In the genomic region with DNA sequence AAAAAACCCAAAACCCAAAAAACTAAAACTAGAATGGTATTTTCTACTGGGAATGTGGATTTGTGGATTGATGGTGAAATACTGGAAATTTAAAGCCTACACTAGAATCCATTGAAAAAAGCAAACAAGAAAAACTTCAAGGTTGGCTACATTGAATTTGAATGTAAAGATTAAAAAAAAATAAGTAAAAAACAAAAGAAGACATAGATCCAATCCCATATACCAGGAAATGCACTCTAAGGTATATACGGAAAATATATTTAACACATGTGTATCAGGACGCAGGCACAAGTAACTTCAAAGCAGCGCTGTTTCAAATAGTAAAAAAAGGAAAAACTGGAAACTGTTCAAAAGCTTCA, we compare ENCODE assay signal across 8 cellular contexts. TPM values are rescaled to one million over a fixed set of nuclear protein-coding genes. Genes with fewer than 3 reads are reported as not detected.
DNase-seq lines count a peak whose midpoint lies in the region; ATAC-seq and TF ChIP-seq lines count a peak whose summit lies in the region.

No MANE protein-coding gene starts in this region.

- CTCF ChIA-PET in HCT116 (lab: Charles Lee), result no interaction called here
- CTCF ChIA-PET in activated CD4-positive, alpha-beta memory T cell treated with anti-CD3 and anti-CD28 coated beads for 36 hours (lab: Charles Lee), result interaction anchor here (4.2 kb wide), 1 partner anchor 20 kb away, joined by 24 read pairs; the partner anchor contains the start of gene RP9

- peak overlapping the region; percentile 64 for H3K27ac ChIP-seq in HCT116 (ENCODE audit: low read depth, low read length)
- H3K27ac ChIP-seq in hepatocyte, result peak overlapping the region; percentile 73
- peak overlapping the region; percentile 14 to 88 (median 81) for H3K27ac ChIP-seq in skin epidermis

- peaks cover 16% of the 10 kb centered on the region for H3K4me1 Mint-ChIP-seq in activated CD4-positive, alpha-beta memory T cell treated with anti-CD3 and anti-CD28 coated beads for 36 hours (ENCODE audit: low read depth)

- H3K36me3 ChIP-seq in HCT116 (ENCODE audit: control insufficient read depth in 1 of 2, insufficient read depth in 2 of 2, low read length in 2 of 2) (no peaks in the 10 kb centered on the region), hepatocyte (replicated peaks; ENCODE audit: insufficient read depth, low read depth) (no peaks in the 10 kb centered on the region)

- H3K9me2 ChIP-seq in HCT116 (ENCODE audit: insufficient read depth), result no peaks in the 10 kb centered on the region
- no peaks in the 10 kb centered on the region for H3K9me2 ChIP-seq in hepatocyte (replicated peaks; ENCODE audit: insufficient read depth)

- WGBS in hepatocyte (ENCODE audit: low lambda C conversion rate, missing lambda C conversion rate), result 3% methylated on average over 3 of the region's 3 CpGs

- TF ChIP-seq POLR2A in HCT116 (IDR thresholded peaks at IDR 0.05; ENCODE audit: borderline replicate concordance, extremely low read depth, insufficient read depth, insufficient read length), result no peak

- H3K4me3 Mint-ChIP-seq in activated CD4-positive, alpha-beta memory T cell treated with anti-CD3 and anti-CD28 coated beads for 36 hours, result peak overlapping the region; percentile 96

- POLR2A ChIA-PET in HCT116 (lab: Charles Lee), result no interaction called here
- POLR2A ChIA-PET in activated CD4-positive, alpha-beta memory T cell treated with anti-CD3 and anti-CD28 coated beads for 36 hours (lab: Charles Lee), result no interaction called here

- H3K4me3 ChIP-seq in HCT116 (replicated peaks in 1 of 2; ENCODE audit: low read depth in 1 of 2, low read length in 2 of 2), result peak overlapping the region; percentile 80 to 81
- H3K4me3 ChIP-seq in hepatocyte, result peak overlapping the region; percentile 66
- peak overlapping the region; percentile 40 to 78 (median 73) for H3K4me3 ChIP-seq in skin epidermis

- H3K4me2 ChIP-seq in HCT116 (ENCODE audit: low read length) (peak overlapping the region; percentile 94), hepatocyte (peak overlapping the region; percentile 72)

- DNase-seq in HCT116 (ENCODE audit: low read depth, low spot score) (no peak), hepatocyte (ENCODE audit: low spot score) (no peak), foreskin melanocyte (no peak), medulla oblongata (ENCODE audit: extremely low spot score) (no peak), anterior cingulate cortex (lab: John Stamatoyannopoulos, UW) (no peak)
- DNase-seq in activated CD4-positive, alpha-beta memory T cell treated with anti-CD3 and anti-CD28 coated beads for 36 hours, result no peak

- no peak for ATAC-seq in HCT116
- ATAC-seq in GM18867 (IDR thresholded peaks at IDR 0.05; ENCODE audit: unreplicated experiment), result no peak

- H3K9me3 Mint-ChIP-seq in activated CD4-positive, alpha-beta memory T cell treated with anti-CD3 and anti-CD28 coated beads for 36 hours, result peaks cover under 1% of the 10 kb centered on the region

- H3K36me3 Mint-ChIP-seq in activated CD4-positive, alpha-beta memory T cell treated with anti-CD3 and anti-CD28 coated beads for 36 hours, result peaks cover 3% of the 10 kb centered on the region

- no peaks in the 10 kb centered on the region for H3K27me3 ChIP-seq in HCT116 (ENCODE audit: insufficient read depth, low read length)
- no peaks in the 10 kb centered on the region for H3K27me3 ChIP-seq in hepatocyte

- peak overlapping the region; percentile 88 for H2AFZ ChIP-seq in HCT116 (ENCODE audit: low read depth, low read length, poor library complexity, severe bottlenecking)
- H2AFZ ChIP-seq in hepatocyte, result peak overlapping the region; percentile 76

- no peaks in the 10 kb centered on the region for H3K27me3 Mint-ChIP-seq in activated CD4-positive, alpha-beta memory T cell treated with anti-CD3 and anti-CD28 coated beads for 36 hours

- H3K9ac ChIP-seq in HCT116 (ENCODE audit: low read length), result peak overlapping the region; percentile 61

- H3K9me3 ChIP-seq in HCT116 (ENCODE audit: control insufficient read depth in 1 of 2, insufficient read depth in 1 of 2, low read depth in 1 of 2, low read length in 2 of 2) (no peaks in the 10 kb centered on the region), hepatocyte (ENCODE audit: low read depth) (no peaks in the 10 kb centered on the region)

- TSS peak; percentile 97 for BruUV-seq in HCT116 (replicated peaks; lab: Mats Ljungman, UMichigan)

- H4K20me1 ChIP-seq in HCT116 (ENCODE audit: insufficient read depth), result no peaks in the 10 kb centered on the region
- no peaks in the 10 kb centered on the region for H4K20me1 ChIP-seq in hepatocyte (ENCODE audit: insufficient read depth, poor library complexity, severe bottlenecking)

- RAD21 ChIA-PET in HCT116 (lab: Charles Lee; ENCODE audit: low non-redundant PET in 1 of 2, low total read pairs in 2 of 2, uncharacterized antibody in 2 of 2, unreplicated experiment in 2 of 2), result no interaction called here

- H3K27ac Mint-ChIP-seq in activated CD4-positive, alpha-beta memory T cell treated with anti-CD3 and anti-CD28 coated beads for 36 hours, result peak overlapping the region; percentile 78

- TF ChIP-seq CTCF in HCT116 (IDR thresholded peaks at IDR 0.05 in 2 of 3, conservative IDR thresholded peaks at IDR 0.05 in 1 of 3; ENCODE audit: borderline replicate concordance in 1 of 3, insufficient read depth in 1 of 3, low read depth in 2 of 3, low read length in 2 of 3) (no peak), hepatocyte (IDR thresholded peaks at IDR 0.05; ENCODE audit: poor library complexity) (no peak)

- TF ChIP-seq RAD21 in HCT116 (IDR thresholded peaks at IDR 0.05; ENCODE audit: low read depth), result no peak

- H3K79me2 ChIP-seq in HCT116 (ENCODE audit: insufficient read depth, low read length) (no peaks in the 10 kb centered on the region), hepatocyte (peaks cover 19% of the 10 kb centered on the region)

- H3K4me1 ChIP-seq in HCT116 (ENCODE audit: control insufficient read depth in 1 of 2, insufficient read depth in 2 of 2, low read length in 2 of 2), result peaks cover 8 to 11% of the 10 kb centered on the region in 2 experiments; a peak in 3 of 4 replicates
- H3K4me1 ChIP-seq in hepatocyte (ENCODE audit: insufficient read depth), result peaks cover 5% of the 10 kb centered on the region

- intact Hi-C loops in HCT116 (cut with micrococcal nuclease), result no loop called here
- intact Hi-C loops in activated CD4-positive, alpha-beta memory T cell treated with anti-CD3 and anti-CD28 coated beads for 36 hours (cut with micrococcal nuclease), result loop anchor here (5.0 kb wide), 1 partner anchor 636 kb away; the partner anchor contains the start of gene LSM5

TF ChIP-seq in HCT116, 20 proteins besides CTCF, POLR2A, EP300 and RAD21:
- 0 out of 2 replicates have a peak, but pooled peaks have one; percentile 8 for TF ChIP-seq JUND (IDR thresholded peaks at IDR 0.05)
- no peak for TF ChIP-seq ZFX (IDR thresholded peaks at IDR 0.05)

RNA-seq across cellular contexts. Expression of gene BBS9, which starts 0.8 kb away (rescaled TPM):
- total RNA-seq in HCT116 (2021; ENCODE audit: unreplicated experiment) (7.1 TPM), hepatocyte (12.3 and 13.1 TPM in 2 replicates)
- polyA plus RNA-seq in HCT116 (2012), result 2.3 and 3.8 TPM in 2 replicates
- total RNA-seq in activated CD4-positive, alpha-beta memory T cell treated with anti-CD3 and anti-CD28 coated beads for 36 hours, result 1 to 10 TPM; 9.2 to 9.5 TPM
- 10.1 and 10.5 TPM in 2 replicates for polyA plus RNA-seq in hepatocyte

RNA-seq across cellular contexts. Expression of gene RP9, which starts 19.4 kb away (rescaled TPM):
- total RNA-seq in HCT116 (2021; ENCODE audit: unreplicated experiment), result 14.2 TPM
- 22.2 and 26.9 TPM in 2 replicates for polyA plus RNA-seq in HCT116 (2012)
- 10 to 100 TPM; 11.6 to 14.0 TPM for total RNA-seq in activated CD4-positive, alpha-beta memory T cell treated with anti-CD3 and anti-CD28 coated beads for 36 hours
- total RNA-seq in hepatocyte, result 7.9 and 12.5 TPM in 2 replicates
- 18.0 and 18.7 TPM in 2 replicates for polyA plus RNA-seq in hepatocyte
